8 cellular contexts compared by ENCODE assay signal in genomic region chr5:149434162-149435014, GRCh38. TPM values are rescaled to one million over a fixed set of nuclear protein-coding genes. Genes with fewer than 3 reads are reported as not detected.
A peak's percentile ranks its signal among the peaks of the same experiment; 100 is the strongest.
DNase-seq lines count a peak whose midpoint lies in the region; ATAC-seq, FAIRE-seq and TF ChIP-seq lines count a peak whose summit lies in the region.

No MANE protein-coding gene starts in this region.

- H2AFZ ChIP-seq in neural cell (ENCODE audit: low read depth, low read length) = no peak overlapping the region

- no peak for TF ChIP-seq POLR2A in thyroid gland (IDR thresholded peaks at IDR 0.05)

- H3K27ac ChIP-seq in neural cell (ENCODE audit: low read length) (no peak overlapping the region), thyroid gland (no peak overlapping the region)

- no peaks in the 10 kb centered on the region for H3K4me1 ChIP-seq in thyroid gland

- TF ChIP-seq EP300 in neural cell (conservative IDR thresholded peaks at IDR 0.05; ENCODE audit: poor library complexity, severe bottlenecking) = no peak

- no peak overlapping the region for H3K4me2 ChIP-seq in neural cell (ENCODE audit: low read length)

- intact Hi-C loops in thyroid gland (cut with DNase I) = loop anchor here (2.0 to 5.0 kb wide), 2 partner anchors 54 to 112 kb away; no protein-coding TSS in a partner anchor

- H4K20me1 ChIP-seq in neural cell (ENCODE audit: insufficient read depth) = no peaks in the 10 kb centered on the region

- FAIRE-seq in GM19239 (lab: Jason Lieb, UNC) = no peak

- no peaks in the 10 kb centered on the region for H3K9me2 ChIP-seq in neural cell (ENCODE audit: insufficient read depth, low read length)

- no peak overlapping the region for H3K9ac ChIP-seq in neural cell (ENCODE audit: low read length)

- H3K9me3 ChIP-seq in neural cell (ENCODE audit: low read length) (no peaks in the 10 kb centered on the region), thyroid gland (no peaks in the 10 kb centered on the region)

- no peak for ATAC-seq in HG02938 (IDR thresholded peaks at IDR 0.05; ENCODE audit: unreplicated experiment)

- H3F3A ChIP-seq in neural cell (ENCODE audit: insufficient read depth, low read length, poor library complexity, severe bottlenecking) = no peaks in the 10 kb centered on the region

- no peak for DNase-seq in AG09309 (ENCODE audit: low read depth)
- DNase-seq in GM19239 (ENCODE audit: insufficient read length, low spot score) = peak; percentile 56
- peak; percentile 59 for DNase-seq in NCI-H748 treated with DMSO at 0.1 percent for 48 hours (lab: John Stamatoyannopoulos, UW)
- DNase-seq in activated CD8-positive, alpha-beta memory T cell treated with anti-CD3 and anti-CD28 coated beads for 24 hours = peak; percentile 78
- DNase-seq in epithelial cell of esophagus (ENCODE audit: low read depth) = peak; percentile 70
- DNase-seq in thyroid gland = peak; percentile 46 to 57

- no peaks in the 10 kb centered on the region for H3K79me2 ChIP-seq in neural cell (replicated peaks; ENCODE audit: insufficient read depth, low read length)

- TF ChIP-seq CTCF in AG09309 (IDR thresholded peaks at IDR 0.05; ENCODE audit: control insufficient read depth, insufficient read depth, low read depth, low read length, missing control alignments) = peak; percentile 90
- peak; percentile 94 for TF ChIP-seq CTCF in epithelial cell of esophagus (IDR thresholded peaks at IDR 0.05; ENCODE audit: insufficient read depth, low read depth, low read length, missing control alignments)
- peak; percentile 82 for TF ChIP-seq CTCF in neural cell (IDR thresholded peaks at IDR 0.05; ENCODE audit: poor library complexity, severe bottlenecking)
- peak; percentile 40 to 89 (median 60) for TF ChIP-seq CTCF in thyroid gland (IDR thresholded peaks at IDR 0.05)

- H3K4me3 ChIP-seq in AG09309 (ENCODE audit: control insufficient read depth, low read depth, low read length) = no peak overlapping the region
- no peak overlapping the region for H3K4me3 ChIP-seq in epithelial cell of esophagus (ENCODE audit: low read length)
- no peak overlapping the region for H3K4me3 ChIP-seq in neural cell (ENCODE audit: low read length)
- H3K4me3 ChIP-seq in thyroid gland (replicated peaks in 1 of 3) = no peak overlapping the region

- 40 to 49% methylated on average over 7 of the region's 7 CpGs for WGBS in thyroid gland, 2 donors

- H3K27me3 ChIP-seq in neural cell (ENCODE audit: insufficient read depth, low read depth, low read length) (no peaks in the 10 kb centered on the region), thyroid gland (no peaks in the 10 kb centered on the region)

- H3K36me3 ChIP-seq in neural cell (ENCODE audit: insufficient read depth, low read length) (no peaks in the 10 kb centered on the region), thyroid gland (no peaks in the 10 kb centered on the region)

- TF ChIP-seq RAD21 in neural cell (conservative IDR thresholded peaks at IDR 0.05) = peak; percentile 70

TF ChIP-seq in neural cell, 6 proteins besides CTCF, POLR2A, EP300 and RAD21:
- TF ChIP-seq MXI1 (conservative IDR thresholded peaks at IDR 0.05; ENCODE audit: poor library complexity, severe bottlenecking) = no peak
- TF ChIP-seq EZH2 (IDR thresholded peaks at IDR 0.05; ENCODE audit: borderline replicate concordance, insufficient read depth, low read length, poor library complexity, severe bottlenecking) = no peak
- peak; percentile 79 for TF ChIP-seq SMC3 (conservative IDR thresholded peaks at IDR 0.05; ENCODE audit: poor library complexity)

RNA-seq across cellular contexts. Expression of gene IL17B, which starts 55.3 kb away (rescaled TPM):
- polyA plus RNA-seq in neural cell = not detected in 2 replicates
- polyA minus RNA-seq in neural cell = not detected in 2 replicates
- 1 to 10 TPM in 1 of 4 donors, not detected in 3; 1.7 TPM for total RNA-seq in thyroid gland
